8 cellular contexts compared by ENCODE assay signal in the genomic region with DNA sequence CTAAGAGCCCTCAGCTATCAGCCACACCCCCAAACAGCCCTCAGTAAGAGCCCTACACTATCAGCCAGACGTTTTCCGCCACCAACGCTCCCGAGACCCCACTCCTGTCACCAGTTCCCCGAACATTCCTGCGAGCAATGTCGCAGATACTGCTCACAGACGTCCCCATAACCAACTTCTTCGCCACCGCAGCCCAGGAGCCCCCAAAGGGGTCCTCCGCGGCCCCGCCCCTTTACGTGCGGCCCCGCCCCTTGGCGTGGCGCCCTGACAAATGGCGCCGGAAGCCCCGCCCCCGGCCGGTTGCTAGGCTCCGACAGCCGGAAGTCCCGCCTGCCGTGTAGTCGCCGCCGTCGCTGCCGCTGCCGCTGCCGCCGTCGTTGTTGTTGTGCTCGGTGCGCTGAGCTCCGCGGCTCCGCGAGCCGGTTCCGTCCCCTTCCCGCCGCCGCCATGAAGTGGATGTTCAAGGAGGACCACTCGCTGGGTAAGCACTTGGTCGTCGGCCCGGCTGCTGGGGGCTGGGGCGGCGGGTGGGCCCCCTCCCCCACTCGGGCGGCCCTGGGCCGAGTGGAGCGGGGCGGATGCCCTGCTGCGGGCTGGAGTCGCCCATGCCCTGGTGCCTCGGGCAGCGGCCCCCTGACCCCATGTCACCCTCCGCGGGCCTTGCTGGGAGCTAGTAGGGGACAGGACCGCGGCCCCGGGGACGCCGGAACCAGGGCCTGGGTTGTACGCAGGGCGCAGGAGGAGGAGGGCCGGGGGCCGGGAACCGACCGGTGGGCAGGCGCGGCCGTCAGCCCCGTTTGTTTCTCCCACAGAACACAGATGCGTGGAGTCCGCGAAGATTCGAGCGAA. TPM values are rescaled to one million over a fixed set of nuclear protein-coding genes. Genes with fewer than 3 reads are reported as not detected.
A peak's percentile ranks its signal among the peaks of the same experiment; 100 is the strongest.
DNase-seq lines count a peak whose midpoint lies in the region; ATAC-seq and TF ChIP-seq lines count a peak whose summit lies in the region.

A gene with protein sequence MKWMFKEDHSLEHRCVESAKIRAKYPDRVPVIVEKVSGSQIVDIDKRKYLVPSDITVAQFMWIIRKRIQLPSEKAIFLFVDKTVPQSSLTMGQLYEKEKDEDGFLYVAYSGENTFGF (plus strand): TSS at position 340 of the 849 bp plus-strand sequence. CDS start 108 bp downstream, at position 448.

- H3K9me3 ChIP-seq in BE2C (no peaks in the 10 kb centered on the region), left lung (no peaks in the 10 kb centered on the region)

- no peak for TF ChIP-seq CTCF in BE2C (IDR thresholded peaks at IDR 0.05; ENCODE audit: low read depth, low read length)
- no peak for TF ChIP-seq CTCF in left lung (IDR thresholded peaks at IDR 0.05)

- H3K4me1 ChIP-seq in BE2C (no peaks in the 10 kb centered on the region; the same call in 1 of the 2 replicates), left lung (peaks cover 14 to 56% of the 10 kb centered on the region in 2 donors)

- H3K36me3 ChIP-seq in BE2C (peaks cover 32% of the 10 kb centered on the region), left lung (peaks cover 0 to 34% of the 10 kb centered on the region in 2 donors)

- peak within 1 kb of the TSS; percentile 43 to 82 for H3K27ac ChIP-seq in left lung

- intact Hi-C loops in left lung (cut with DNase I) = no loop called here

- H3K4me3 ChIP-seq in BE2C (ENCODE audit: low read depth, low read length) (peak within 1 kb of the TSS; percentile 92), left lung (peak within 1 kb of the TSS; percentile 97 to 100)

- DNase-seq in BE2C (peak; percentile 94), NCI-H69 (lab: John Stamatoyannopoulos, UW) (peak; percentile 82), dedifferentiated amniotic fluid mesenchymal stem cell (ENCODE audit: extremely low spot score) (peak; percentile 62), left lung (peak; percentile 86 to 96)
- peak; percentile 81 to 86 for DNase-seq in activated CD4-positive, alpha-beta T cell treated with anti-CD3 and anti-CD28 coated beads, Interleukin-2, amount 50 U/mL, for 24 hours (ENCODE audit: low read depth in 1 of 2, low spot score in 1 of 2)
- DNase-seq in stimulated activated CD4-positive, alpha-beta T cell treated with anti-CD3 and anti-CD28 coated beads, Interleukin-2, amount 100 ng/mL, for 4 hours (ENCODE audit: low read depth) = peak; percentile 84

- H3K27me3 ChIP-seq in BE2C (no peaks in the 10 kb centered on the region), left lung (peaks cover 0 to 13% of the 10 kb centered on the region in 2 donors)

- ATAC-seq in GM19324 (IDR thresholded peaks at IDR 0.05; ENCODE audit: low FRiP score, unreplicated experiment) (peak; percentile 85), HG03460 (IDR thresholded peaks at IDR 0.05; ENCODE audit: unreplicated experiment) (peak; percentile 69), left lung (peak; percentile 92)

RNA-seq across cellular contexts. Expression of the gene that starts here (rescaled TPM):
- polyA plus RNA-seq in BE2C (2012; ENCODE audit: insufficient read depth, insufficient read length, low read depth) = 159 TPM
- 100 to 1,000 TPM in 1 of 2 donors, 10 to 100 TPM in 1; 94.1 to 107 TPM for total RNA-seq in left lung

Comparison
In these comparisons a context has a peak if more than half of its experiments do, and no peak if none do; other contexts are left out.
1. Peak in every context shown above with its lines: DNase-seq, ATAC-seq, H3K4me3 ChIP-seq and H3K27ac ChIP-seq.